Comparison of ENCODE assay signal across 1 cellular context in the genomic region with DNA sequence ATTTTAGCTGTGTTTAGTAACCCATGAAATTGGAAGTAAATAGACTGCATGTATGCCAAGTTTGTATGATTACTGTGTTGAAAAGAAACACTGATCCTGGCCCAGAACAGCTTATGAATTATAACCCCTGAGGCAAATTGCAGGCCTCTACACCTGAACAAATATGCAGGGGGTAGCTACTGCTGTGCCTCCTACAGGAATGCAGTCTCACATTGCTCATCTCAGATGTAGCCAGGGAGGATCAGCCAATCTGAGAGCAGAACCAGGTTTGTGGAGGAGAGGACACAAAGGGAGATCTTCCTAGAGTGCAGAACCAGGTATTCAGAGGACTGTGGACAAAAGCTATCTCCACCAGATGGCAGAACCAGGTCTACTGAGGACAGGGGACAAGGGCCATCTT.
TF ChIP-seq lines count a peak whose summit lies in the region.

No MANE protein-coding gene starts in this region.

TF ChIP-seq in HepG2, 621 proteins besides CTCF, POLR2A, EP300 and RAD21 (continued from another document):
- TF ChIP-seq, protein P1, sequence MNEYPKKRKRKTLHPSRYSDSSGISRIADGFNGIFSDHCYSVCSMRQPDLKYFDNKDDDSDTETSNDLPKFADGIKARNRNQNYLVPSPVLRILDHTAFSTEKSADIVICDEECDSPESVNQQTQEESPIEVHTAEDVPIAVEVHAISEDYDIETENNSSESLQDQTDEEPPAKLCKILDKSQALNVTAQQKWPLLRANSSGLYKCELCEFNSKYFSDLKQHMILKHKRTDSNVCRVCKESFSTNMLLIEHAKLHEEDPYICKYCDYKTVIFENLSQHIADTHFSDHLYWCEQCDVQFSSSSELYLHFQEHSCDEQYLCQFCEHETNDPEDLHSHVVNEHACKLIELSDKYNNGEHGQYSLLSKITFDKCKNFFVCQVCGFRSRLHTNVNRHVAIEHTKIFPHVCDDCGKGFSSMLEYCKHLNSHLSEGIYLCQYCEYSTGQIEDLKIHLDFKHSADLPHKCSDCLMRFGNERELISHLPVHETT (CRISPR knock-in tag; conservative IDR thresholded peaks at IDR 0.05), result no peak
- TF ChIP-seq, protein P2, sequence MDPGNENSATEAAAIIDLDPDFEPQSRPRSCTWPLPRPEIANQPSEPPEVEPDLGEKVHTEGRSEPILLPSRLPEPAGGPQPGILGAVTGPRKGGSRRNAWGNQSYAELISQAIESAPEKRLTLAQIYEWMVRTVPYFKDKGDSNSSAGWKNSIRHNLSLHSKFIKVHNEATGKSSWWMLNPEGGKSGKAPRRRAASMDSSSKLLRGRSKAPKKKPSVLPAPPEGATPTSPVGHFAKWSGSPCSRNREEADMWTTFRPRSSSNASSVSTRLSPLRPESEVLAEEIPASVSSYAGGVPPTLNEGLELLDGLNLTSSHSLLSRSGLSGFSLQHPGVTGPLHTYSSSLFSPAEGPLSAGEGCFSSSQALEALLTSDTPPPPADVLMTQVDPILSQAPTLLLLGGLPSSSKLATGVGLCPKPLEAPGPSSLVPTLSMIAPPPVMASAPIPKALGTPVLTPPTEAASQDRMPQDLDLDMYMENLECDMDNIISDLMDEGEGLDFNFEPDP (CRISPR knock-in tag; conservative IDR thresholded peaks at IDR 0.05), result no peak
- no peak for TF ChIP-seq FOXC1 (CRISPR knock-in tag; IDR thresholded peaks at IDR 0.05; ENCODE audit: borderline replicate concordance)
- no peak for TF ChIP-seq POLR2AphosphoS5 (IDR thresholded peaks at IDR 0.05; ENCODE audit: low read depth, low read length)
- no peak for TF ChIP-seq FOXA3 (CRISPR knock-in tag; IDR thresholded peaks at IDR 0.05)
- no peak for TF ChIP-seq ZNF598 (CRISPR knock-in tag; IDR thresholded peaks at IDR 0.05; ENCODE audit: borderline replicate concordance)
- TF ChIP-seq ZNF296 (CRISPR knock-in tag; conservative IDR thresholded peaks at IDR 0.05), result no peak
- TF ChIP-seq ZKSCAN8 (CRISPR knock-in tag; IDR thresholded peaks at IDR 0.05; ENCODE audit: borderline replicate concordance), result no peak
- TF ChIP-seq, protein P3, sequence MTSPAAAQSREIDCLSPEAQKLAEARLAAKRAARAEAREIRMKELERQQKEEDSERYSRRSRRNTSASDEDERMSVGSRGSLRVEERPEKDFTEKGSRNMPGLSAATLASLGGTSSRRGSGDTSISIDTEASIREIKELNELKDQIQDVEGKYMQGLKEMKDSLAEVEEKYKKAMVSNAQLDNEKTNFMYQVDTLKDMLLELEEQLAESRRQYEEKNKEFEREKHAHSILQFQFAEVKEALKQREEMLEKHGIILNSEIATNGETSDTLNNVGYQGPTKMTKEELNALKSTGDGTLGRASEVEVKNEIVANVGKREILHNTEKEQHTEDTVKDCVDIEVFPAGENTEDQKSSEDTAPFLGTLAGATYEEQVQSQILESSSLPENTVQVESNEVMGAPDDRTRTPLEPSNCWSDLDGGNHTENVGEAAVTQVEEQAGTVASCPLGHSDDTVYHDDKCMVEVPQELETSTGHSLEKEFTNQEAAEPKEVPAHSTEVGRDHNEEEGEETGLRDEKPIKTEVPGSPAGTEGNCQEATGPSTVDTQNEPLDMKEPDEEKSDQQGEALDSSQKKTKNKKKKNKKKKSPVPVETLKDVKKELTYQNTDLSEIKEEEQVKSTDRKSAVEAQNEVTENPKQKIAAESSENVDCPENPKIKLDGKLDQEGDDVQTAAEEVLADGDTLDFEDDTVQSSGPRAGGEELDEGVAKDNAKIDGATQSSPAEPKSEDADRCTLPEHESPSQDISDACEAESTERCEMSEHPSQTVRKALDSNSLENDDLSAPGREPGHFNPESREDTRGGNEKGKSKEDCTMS (CRISPR knock-in tag; conservative IDR thresholded peaks at IDR 0.05), result no peak
- TF ChIP-seq, protein P4, sequence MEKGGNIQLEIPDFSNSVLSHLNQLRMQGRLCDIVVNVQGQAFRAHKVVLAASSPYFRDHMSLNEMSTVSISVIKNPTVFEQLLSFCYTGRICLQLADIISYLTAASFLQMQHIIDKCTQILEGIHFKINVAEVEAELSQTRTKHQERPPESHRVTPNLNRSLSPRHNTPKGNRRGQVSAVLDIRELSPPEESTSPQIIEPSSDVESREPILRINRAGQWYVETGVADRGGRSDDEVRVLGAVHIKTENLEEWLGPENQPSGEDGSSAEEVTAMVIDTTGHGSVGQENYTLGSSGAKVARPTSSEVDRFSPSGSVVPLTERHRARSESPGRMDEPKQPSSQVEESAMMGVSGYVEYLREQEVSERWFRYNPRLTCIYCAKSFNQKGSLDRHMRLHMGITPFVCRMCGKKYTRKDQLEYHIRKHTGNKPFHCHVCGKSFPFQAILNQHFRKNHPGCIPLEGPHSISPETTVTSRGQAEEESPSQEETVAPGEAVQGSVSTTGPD (CRISPR knock-in tag; IDR thresholded peaks at IDR 0.05), result no peak
- TF ChIP-seq ZBTB42 (CRISPR knock-in tag; IDR thresholded peaks at IDR 0.05), result no peak
- TF ChIP-seq ZNF3 (CRISPR knock-in tag; IDR thresholded peaks at IDR 0.05), result no peak
- no peak for TF ChIP-seq FOXO1 (CRISPR knock-in tag; IDR thresholded peaks at IDR 0.05)
- TF ChIP-seq, protein P5, sequence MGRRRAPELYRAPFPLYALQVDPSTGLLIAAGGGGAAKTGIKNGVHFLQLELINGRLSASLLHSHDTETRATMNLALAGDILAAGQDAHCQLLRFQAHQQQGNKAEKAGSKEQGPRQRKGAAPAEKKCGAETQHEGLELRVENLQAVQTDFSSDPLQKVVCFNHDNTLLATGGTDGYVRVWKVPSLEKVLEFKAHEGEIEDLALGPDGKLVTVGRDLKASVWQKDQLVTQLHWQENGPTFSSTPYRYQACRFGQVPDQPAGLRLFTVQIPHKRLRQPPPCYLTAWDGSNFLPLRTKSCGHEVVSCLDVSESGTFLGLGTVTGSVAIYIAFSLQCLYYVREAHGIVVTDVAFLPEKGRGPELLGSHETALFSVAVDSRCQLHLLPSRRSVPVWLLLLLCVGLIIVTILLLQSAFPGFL (CRISPR knock-in tag; IDR thresholded peaks at IDR 0.05), result no peak
- no peak for TF ChIP-seq HNRNPUL1 (IDR thresholded peaks at IDR 0.05; ENCODE audit: low read depth, low read length)
- TF ChIP-seq, protein P6, sequence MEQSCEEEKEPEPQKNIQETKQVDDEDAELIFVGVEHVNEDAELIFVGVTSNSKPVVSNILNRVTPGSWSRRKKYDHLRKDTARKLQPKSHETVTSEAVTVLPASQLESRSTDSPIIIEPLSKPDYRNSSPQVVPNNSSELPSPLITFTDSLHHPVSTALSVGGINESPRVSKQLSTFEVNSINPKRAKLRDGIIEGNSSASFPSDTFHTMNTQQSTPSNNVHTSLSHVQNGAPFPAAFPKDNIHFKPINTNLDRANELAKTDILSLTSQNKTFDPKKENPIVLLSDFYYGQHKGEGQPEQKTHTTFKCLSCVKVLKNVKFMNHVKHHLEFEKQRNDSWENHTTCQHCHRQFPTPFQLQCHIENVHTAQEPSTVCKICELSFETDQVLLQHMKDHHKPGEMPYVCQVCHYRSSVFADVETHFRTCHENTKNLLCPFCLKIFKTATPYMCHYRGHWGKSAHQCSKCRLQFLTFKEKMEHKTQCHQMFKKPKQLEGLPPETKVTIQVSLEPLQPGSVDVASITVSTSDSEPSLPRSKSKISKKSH (CRISPR knock-in tag; IDR thresholded peaks at IDR 0.05; ENCODE audit: borderline replicate concordance), result no peak
